In genomic region chr19:48644839-48645651, GRCh38 we compare ENCODE assay signal across 1 cellular context.
A peak's percentile ranks its signal among the peaks of the same experiment; 100 is the strongest.
TF ChIP-seq lines count a peak whose summit lies in the region.

No MANE protein-coding gene starts in this region.

TF ChIP-seq in K562, 482 proteins besides CTCF, POLR2A, EP300 and RAD21 (continues in another document):
- TF ChIP-seq CREM (IDR thresholded peaks at IDR 0.05; ENCODE audit: low read depth) (peak; percentile 59), ZNF695 (CRISPR knock-in tag; IDR thresholded peaks at IDR 0.05) (no peak), ELF4 (CRISPR knock-in tag; IDR thresholded peaks at IDR 0.05) (peak; percentile 48; the same call in 1 of the 2 replicates), ETV1 (tag; conservative IDR thresholded peaks at IDR 0.05; ENCODE audit: low read depth) (no peak), NR4A1 (CRISPR knock-in tag; IDR thresholded peaks at IDR 0.05) (no peak), NR4A1 (tag; IDR thresholded peaks at IDR 0.05) (no peak), HNRNPUL1 (IDR thresholded peaks at IDR 0.05; ENCODE audit: low read length) (no peak), TOE1 (IDR thresholded peaks at IDR 0.05; ENCODE audit: borderline replicate concordance) (no peak), TOE1 (CRISPR knock-in tag; IDR thresholded peaks at IDR 0.05; ENCODE audit: borderline replicate concordance, low read depth) (no peak), NEUROD1 (IDR thresholded peaks at IDR 0.05; ENCODE audit: borderline replicate concordance, low read depth, low read length, partially characterized antibody) (no peak), DDX20 (tag; IDR thresholded peaks at IDR 0.05; ENCODE audit: low read depth) (no peak), POLR3A (IDR thresholded peaks at IDR 0.05; ENCODE audit: borderline replicate concordance, extremely low read depth, insufficient read depth, insufficient read length) (no peak), SNIP1 (IDR thresholded peaks at IDR 0.05; ENCODE audit: low read depth) (no peak), RBM25 (IDR thresholded peaks at IDR 0.05; ENCODE audit: low read depth, low read length, severe bottlenecking) (no peak), ZNF175 (CRISPR knock-in tag; IDR thresholded peaks at IDR 0.05; ENCODE audit: low read depth) (0 out of 2 replicates have a peak, but pooled peaks have one; percentile 67), YY1 (IDR thresholded peaks at IDR 0.05; ENCODE audit: borderline replicate concordance in 1 of 3, control insufficient read depth in 1 of 3, extremely low read depth in 1 of 3, insufficient read depth in 3 of 3, insufficient read length in 1 of 3, insufficient replicate concordance in 2 of 3, low read depth in 1 of 3, low read length in 2 of 3) (peak in 1 of 3 experiments; percentile 29), HDAC6 (IDR thresholded peaks at IDR 0.05; ENCODE audit: low read depth, low read length) (no peak), ETV6 (IDR thresholded peaks at IDR 0.05; ENCODE audit: borderline replicate concordance in 1 of 2, low read depth in 2 of 2, low read length in 1 of 2) (no peak), ETV6 (CRISPR knock-in tag; IDR thresholded peaks at IDR 0.05; ENCODE audit: borderline replicate concordance) (no peak), AFF1 (IDR thresholded peaks at IDR 0.05; ENCODE audit: low read depth in 1 of 2, partially characterized antibody in 2 of 2) (peak; percentile 85 to 100), E4F1 (CRISPR knock-in tag; IDR thresholded peaks at IDR 0.05; ENCODE audit: borderline replicate concordance) (no peak)
- TF ChIP-seq, protein P1, sequence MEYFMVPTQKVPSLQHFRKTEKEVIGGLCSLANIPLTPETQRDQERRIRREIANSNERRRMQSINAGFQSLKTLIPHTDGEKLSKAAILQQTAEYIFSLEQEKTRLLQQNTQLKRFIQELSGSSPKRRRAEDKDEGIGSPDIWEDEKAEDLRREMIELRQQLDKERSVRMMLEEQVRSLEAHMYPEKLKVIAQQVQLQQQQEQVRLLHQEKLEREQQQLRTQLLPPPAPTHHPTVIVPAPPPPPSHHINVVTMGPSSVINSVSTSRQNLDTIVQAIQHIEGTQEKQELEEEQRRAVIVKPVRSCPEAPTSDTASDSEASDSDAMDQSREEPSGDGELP (CRISPR knock-in tag; IDR thresholded peaks at IDR 0.05; ENCODE audit: borderline replicate concordance) = peak; percentile 74
- TF ChIP-seq, protein P2, sequence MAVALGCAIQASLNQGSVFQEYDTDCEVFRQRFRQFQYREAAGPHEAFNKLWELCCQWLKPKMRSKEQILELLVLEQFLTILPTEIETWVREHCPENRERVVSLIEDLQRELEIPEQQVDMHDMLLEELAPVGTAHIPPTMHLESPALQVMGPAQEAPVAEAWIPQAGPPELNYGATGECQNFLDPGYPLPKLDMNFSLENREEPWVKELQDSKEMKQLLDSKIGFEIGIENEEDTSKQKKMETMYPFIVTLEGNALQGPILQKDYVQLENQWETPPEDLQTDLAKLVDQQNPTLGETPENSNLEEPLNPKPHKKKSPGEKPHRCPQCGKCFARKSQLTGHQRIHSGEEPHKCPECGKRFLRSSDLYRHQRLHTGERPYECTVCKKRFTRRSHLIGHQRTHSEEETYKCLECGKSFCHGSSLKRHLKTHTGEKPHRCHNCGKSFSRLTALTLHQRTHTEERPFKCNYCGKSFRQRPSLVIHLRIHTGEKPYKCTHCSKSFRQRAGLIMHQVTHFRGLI (CRISPR knock-in tag; IDR thresholded peaks at IDR 0.05) = 0 out of 2 replicates have a peak, but pooled peaks have one; percentile 23
- TF ChIP-seq, protein P3, sequence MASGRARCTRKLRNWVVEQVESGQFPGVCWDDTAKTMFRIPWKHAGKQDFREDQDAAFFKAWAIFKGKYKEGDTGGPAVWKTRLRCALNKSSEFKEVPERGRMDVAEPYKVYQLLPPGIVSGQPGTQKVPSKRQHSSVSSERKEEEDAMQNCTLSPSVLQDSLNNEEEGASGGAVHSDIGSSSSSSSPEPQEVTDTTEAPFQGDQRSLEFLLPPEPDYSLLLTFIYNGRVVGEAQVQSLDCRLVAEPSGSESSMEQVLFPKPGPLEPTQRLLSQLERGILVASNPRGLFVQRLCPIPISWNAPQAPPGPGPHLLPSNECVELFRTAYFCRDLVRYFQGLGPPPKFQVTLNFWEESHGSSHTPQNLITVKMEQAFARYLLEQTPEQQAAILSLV (tag; IDR thresholded peaks at IDR 0.05) = no peak
- TF ChIP-seq, protein P4, sequence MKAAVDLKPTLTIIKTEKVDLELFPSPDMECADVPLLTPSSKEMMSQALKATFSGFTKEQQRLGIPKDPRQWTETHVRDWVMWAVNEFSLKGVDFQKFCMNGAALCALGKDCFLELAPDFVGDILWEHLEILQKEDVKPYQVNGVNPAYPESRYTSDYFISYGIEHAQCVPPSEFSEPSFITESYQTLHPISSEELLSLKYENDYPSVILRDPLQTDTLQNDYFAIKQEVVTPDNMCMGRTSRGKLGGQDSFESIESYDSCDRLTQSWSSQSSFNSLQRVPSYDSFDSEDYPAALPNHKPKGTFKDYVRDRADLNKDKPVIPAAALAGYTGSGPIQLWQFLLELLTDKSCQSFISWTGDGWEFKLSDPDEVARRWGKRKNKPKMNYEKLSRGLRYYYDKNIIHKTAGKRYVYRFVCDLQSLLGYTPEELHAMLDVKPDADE (conservative IDR thresholded peaks at IDR 0.05; ENCODE audit: control insufficient read depth, low read depth, low read length) = peak; percentile 99
- TF ChIP-seq, protein P5, sequence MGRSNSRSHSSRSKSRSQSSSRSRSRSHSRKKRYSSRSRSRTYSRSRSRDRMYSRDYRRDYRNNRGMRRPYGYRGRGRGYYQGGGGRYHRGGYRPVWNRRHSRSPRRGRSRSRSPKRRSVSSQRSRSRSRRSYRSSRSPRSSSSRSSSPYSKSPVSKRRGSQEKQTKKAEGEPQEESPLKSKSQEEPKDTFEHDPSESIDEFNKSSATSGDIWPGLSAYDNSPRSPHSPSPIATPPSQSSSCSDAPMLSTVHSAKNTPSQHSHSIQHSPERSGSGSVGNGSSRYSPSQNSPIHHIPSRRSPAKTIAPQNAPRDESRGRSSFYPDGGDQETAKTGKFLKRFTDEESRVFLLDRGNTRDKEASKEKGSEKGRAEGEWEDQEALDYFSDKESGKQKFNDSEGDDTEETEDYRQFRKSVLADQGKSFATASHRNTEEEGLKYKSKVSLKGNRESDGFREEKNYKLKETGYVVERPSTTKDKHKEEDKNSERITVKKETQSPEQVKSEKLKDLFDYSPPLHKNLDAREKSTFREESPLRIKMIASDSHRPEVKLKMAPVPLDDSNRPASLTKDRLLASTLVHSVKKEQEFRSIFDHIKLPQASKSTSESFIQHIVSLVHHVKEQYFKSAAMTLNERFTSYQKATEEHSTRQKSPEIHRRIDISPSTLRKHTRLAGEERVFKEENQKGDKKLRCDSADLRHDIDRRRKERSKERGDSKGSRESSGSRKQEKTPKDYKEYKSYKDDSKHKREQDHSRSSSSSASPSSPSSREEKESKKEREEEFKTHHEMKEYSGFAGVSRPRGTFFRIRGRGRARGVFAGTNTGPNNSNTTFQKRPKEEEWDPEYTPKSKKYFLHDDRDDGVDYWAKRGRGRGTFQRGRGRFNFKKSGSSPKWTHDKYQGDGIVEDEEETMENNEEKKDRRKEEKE (IDR thresholded peaks at IDR 0.05; ENCODE audit: borderline replicate concordance in 1 of 2, control insufficient read depth in 1 of 2, low read depth in 2 of 2, low read length in 1 of 2) = peak in 1 of 2 experiments; percentile 49; a peak in 1 of 4 replicates
- TF ChIP-seq, protein P6, sequence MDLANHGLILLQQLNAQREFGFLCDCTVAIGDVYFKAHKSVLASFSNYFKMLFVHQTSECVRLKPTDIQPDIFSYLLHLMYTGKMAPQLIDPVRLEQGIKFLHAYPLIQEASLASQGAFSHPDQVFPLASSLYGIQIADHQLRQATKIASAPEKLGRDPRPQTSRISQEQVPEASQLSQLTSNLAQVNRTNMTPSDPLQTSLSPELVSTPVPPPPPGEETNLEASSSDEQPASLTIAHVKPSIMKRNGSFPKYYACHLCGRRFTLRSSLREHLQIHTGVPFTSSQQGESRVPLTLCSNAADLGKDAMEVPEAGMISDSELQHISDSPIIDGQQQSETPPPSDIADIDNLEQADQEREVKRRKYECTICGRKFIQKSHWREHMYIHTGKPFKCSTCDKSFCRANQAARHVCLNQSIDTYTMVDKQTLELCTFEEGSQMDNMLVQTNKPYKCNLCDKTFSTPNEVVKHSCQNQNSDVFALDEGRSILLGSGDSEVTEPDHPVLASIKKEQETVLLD (IDR thresholded peaks at IDR 0.05) = no peak; the same call in 1 of the 2 replicates
- TF ChIP-seq, protein P7, sequence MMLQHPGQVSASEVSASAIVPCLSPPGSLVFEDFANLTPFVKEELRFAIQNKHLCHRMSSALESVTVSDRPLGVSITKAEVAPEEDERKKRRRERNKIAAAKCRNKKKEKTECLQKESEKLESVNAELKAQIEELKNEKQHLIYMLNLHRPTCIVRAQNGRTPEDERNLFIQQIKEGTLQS (IDR thresholded peaks at IDR 0.05) = no peak
- TF ChIP-seq, protein P7 (CRISPR knock-in tag; conservative IDR thresholded peaks at IDR 0.05) = no peak
- TF ChIP-seq, protein P8, sequence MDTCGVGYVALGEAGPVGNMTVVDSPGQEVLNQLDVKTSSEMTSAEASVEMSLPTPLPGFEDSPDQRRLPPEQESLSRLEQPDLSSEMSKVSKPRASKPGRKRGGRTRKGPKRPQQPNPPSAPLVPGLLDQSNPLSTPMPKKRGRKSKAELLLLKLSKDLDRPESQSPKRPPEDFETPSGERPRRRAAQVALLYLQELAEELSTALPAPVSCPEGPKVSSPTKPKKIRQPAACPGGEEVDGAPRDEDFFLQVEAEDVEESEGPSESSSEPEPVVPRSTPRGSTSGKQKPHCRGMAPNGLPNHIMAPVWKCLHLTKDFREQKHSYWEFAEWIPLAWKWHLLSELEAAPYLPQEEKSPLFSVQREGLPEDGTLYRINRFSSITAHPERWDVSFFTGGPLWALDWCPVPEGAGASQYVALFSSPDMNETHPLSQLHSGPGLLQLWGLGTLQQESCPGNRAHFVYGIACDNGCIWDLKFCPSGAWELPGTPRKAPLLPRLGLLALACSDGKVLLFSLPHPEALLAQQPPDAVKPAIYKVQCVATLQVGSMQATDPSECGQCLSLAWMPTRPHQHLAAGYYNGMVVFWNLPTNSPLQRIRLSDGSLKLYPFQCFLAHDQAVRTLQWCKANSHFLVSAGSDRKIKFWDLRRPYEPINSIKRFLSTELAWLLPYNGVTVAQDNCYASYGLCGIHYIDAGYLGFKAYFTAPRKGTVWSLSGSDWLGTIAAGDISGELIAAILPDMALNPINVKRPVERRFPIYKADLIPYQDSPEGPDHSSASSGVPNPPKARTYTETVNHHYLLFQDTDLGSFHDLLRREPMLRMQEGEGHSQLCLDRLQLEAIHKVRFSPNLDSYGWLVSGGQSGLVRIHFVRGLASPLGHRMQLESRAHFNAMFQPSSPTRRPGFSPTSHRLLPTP (IDR thresholded peaks at IDR 0.05; ENCODE audit: borderline replicate concordance, extremely low read depth, insufficient read length) = no peak
- TF ChIP-seq, protein P9, sequence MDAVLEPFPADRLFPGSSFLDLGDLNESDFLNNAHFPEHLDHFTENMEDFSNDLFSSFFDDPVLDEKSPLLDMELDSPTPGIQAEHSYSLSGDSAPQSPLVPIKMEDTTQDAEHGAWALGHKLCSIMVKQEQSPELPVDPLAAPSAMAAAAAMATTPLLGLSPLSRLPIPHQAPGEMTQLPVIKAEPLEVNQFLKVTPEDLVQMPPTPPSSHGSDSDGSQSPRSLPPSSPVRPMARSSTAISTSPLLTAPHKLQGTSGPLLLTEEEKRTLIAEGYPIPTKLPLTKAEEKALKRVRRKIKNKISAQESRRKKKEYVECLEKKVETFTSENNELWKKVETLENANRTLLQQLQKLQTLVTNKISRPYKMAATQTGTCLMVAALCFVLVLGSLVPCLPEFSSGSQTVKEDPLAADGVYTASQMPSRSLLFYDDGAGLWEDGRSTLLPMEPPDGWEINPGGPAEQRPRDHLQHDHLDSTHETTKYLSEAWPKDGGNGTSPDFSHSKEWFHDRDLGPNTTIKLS (IDR thresholded peaks at IDR 0.05; ENCODE audit: borderline replicate concordance, low read depth) = peak; percentile 92
